1 cellular context compared by ENCODE assay signal in genomic region chr20:11000416-11000815, GRCh38.
TF ChIP-seq lines count a peak whose summit lies in the region.

No MANE protein-coding gene starts in this region.

TF ChIP-seq in A549, 52 proteins besides CTCF, POLR2A, EP300 and RAD21 (continued from another document):
- no peak for TF ChIP-seq CHD2 (IDR thresholded peaks at IDR 0.05; ENCODE audit: low read length, partially characterized antibody)
- TF ChIP-seq HEYL (CRISPR knock-in tag; IDR thresholded peaks at IDR 0.05) = no peak
- no peak for TF ChIP-seq USF2 (IDR thresholded peaks at IDR 0.05)
- TF ChIP-seq HOXB5 (CRISPR knock-in tag; IDR thresholded peaks at IDR 0.05) = no peak
- TF ChIP-seq HES2 (IDR thresholded peaks at IDR 0.05) = no peak
- TF ChIP-seq TFCP2L1 (CRISPR knock-in tag; IDR thresholded peaks at IDR 0.05) = no peak
TF ChIP-seq in A549: peak in this region for 0.
